Comparison of ENCODE assay signal across 1 cellular context in genomic region chr1:40740039-40740991, GRCh38.
TF ChIP-seq lines count a peak whose summit lies in the region.

No MANE protein-coding gene starts in this region.

TF ChIP-seq in HepG2, 621 proteins besides CTCF, POLR2A, EP300 and RAD21 (continued from another document):
- TF ChIP-seq RBAK (CRISPR knock-in tag; IDR thresholded peaks at IDR 0.05) (no peak), ZNF761 (CRISPR knock-in tag; conservative IDR thresholded peaks at IDR 0.05) (no peak), TCF12 (IDR thresholded peaks at IDR 0.05) (no peak), TCF12 (CRISPR knock-in tag; IDR thresholded peaks at IDR 0.05) (no peak), SP5 (CRISPR knock-in tag; IDR thresholded peaks at IDR 0.05; ENCODE audit: borderline replicate concordance, low read depth) (no peak), USF2 (IDR thresholded peaks at IDR 0.05; ENCODE audit: low read depth, low read length) (no peak), USF2 (CRISPR knock-in tag; IDR thresholded peaks at IDR 0.05; ENCODE audit: borderline replicate concordance) (no peak), ZNF780A (CRISPR knock-in tag; IDR thresholded peaks at IDR 0.05) (no peak), NR2F6 (IDR thresholded peaks at IDR 0.05) (peak; percentile 55; the same call in 1 of the 2 replicates), NR2F6 (CRISPR knock-in tag; IDR thresholded peaks at IDR 0.05) (peak; percentile 25; the same call in 1 of the 2 replicates), ZSCAN21 (CRISPR knock-in tag; IDR thresholded peaks at IDR 0.05; ENCODE audit: borderline replicate concordance) (no peak), ZNF142 (CRISPR knock-in tag; IDR thresholded peaks at IDR 0.05) (no peak), AKAP8 (CRISPR knock-in tag; IDR thresholded peaks at IDR 0.05) (no peak), ZNF547 (CRISPR knock-in tag; IDR thresholded peaks at IDR 0.05) (no peak)
